ENCODE assay signal across 19 cellular contexts in genomic region chr1:223631367-223631977, GRCh38.
DNase-seq lines count a peak whose midpoint lies in the region; ATAC-seq and TF ChIP-seq lines count a peak whose summit lies in the region.
"Had no signal": no experiment of that assay in that cellular context is flagged by ENCODE, and none has a peak within 500 bp of the region (broad histone marks: within the 10 kb centered on the region; RNA-seq: fewer than 3 reads in every experiment).

No MANE protein-coding gene starts in this region.

- peak; percentile 16 for DNase-seq in NCI-H748 (lab: John Stamatoyannopoulos, UW; ENCODE audit: unreplicated experiment)
- DNase-seq in NCI-H748 treated with DMSO at 0.1 percent for 48 hours (lab: John Stamatoyannopoulos, UW), result no peak
- peak; percentile 13 for DNase-seq in RKO (ENCODE audit: low spot score)
- DNase-seq in caudate nucleus (lab: John Stamatoyannopoulos, UW), result no peak
- DNase-seq in effector memory CD4-positive, alpha-beta T cell, result no peak
- DNase-seq: activated CD8-positive, alpha-beta T cell treated with anti-CD3 and anti-CD28 coated beads for 36 hours; activated T-cell treated with anti-CD3 and anti-CD28 coated beads, Interleukin-2, amount 50 U/mL, for 24 hours; CD4-positive, alpha-beta T cell; cortex of kidney; foreskin melanocyte; hypothalamus; kidney glomerular epithelial cell; NCI-H2081; right cardiac atrium; stimulated activated naive CD8-positive, alpha-beta T cell treated with anti-CD3 and anti-CD28 coated beads, Interleukin-15, Interleukin-2, amounts not matched to agents 100 U/mL and 50 U/mL, for 24 hours; trophoblast cell had no signal

- CTCF ChIA-PET in HEK293 (lab: Yijun Ruan, JAX), result interaction anchor here (0.9 to 6.6 kb wide), 6 partner anchors 19 to 268 kb away, joined by 3 to 63 read pairs (median 5); partner anchors contain the start of gene SUSD4

- no peaks in the 10 kb centered on the region for H3K36me3 ChIP-seq in HEK293 (ENCODE audit: control insufficient read depth in 2 of 2, insufficient read depth in 1 of 2, low read length in 2 of 2)
- H3K36me3 ChIP-seq in parathyroid adenoma (ENCODE audit: control insufficient read depth, insufficient read depth, low read length), result no peaks in the 10 kb centered on the region
- no peaks in the 10 kb centered on the region for H3K36me3 ChIP-seq in effector memory CD4-positive, alpha-beta T cell (ENCODE audit: control insufficient read depth, insufficient read depth, low read length)

- H3K27ac ChIP-seq in HEK293 (ENCODE audit: extremely low read depth, low read depth, low read length) (no peak overlapping the region), parathyroid adenoma (peak overlapping the region; percentile 49), caudate nucleus (ENCODE audit: low read depth, low read length) (no peak overlapping the region)
- H3K27ac ChIP-seq in effector memory CD4-positive, alpha-beta T cell (ENCODE audit: insufficient read depth, low read length, poor library complexity, severe bottlenecking), result no peak overlapping the region

- no peaks in the 10 kb centered on the region for H3K27me3 ChIP-seq in parathyroid adenoma (ENCODE audit: control insufficient read depth, insufficient read depth, low read length)
- H3K27me3 ChIP-seq in effector memory CD4-positive, alpha-beta T cell (replicated peaks; ENCODE audit: control insufficient read depth, insufficient read depth, low read length, poor library complexity, severe bottlenecking), result no peaks in the 10 kb centered on the region

- ATAC-seq in HG02642 (IDR thresholded peaks at IDR 0.05; ENCODE audit: poor library complexity, unreplicated experiment), result no peak
- ATAC-seq: activated CD8-positive, alpha-beta T cell treated with anti-CD3 and anti-CD28 coated beads for 36 hours; right cardiac atrium; stimulated activated naive CD8-positive, alpha-beta T cell treated with anti-CD3 and anti-CD28 coated beads, Interleukin-15, Interleukin-2, amounts not matched to agents 100 U/mL and 50 U/mL, for 24 hours had no signal

- no peak overlapping the region for H3K4me2 ChIP-seq in parathyroid adenoma (ENCODE audit: low read length)

- H2AFZ ChIP-seq in parathyroid adenoma, result no peak overlapping the region

- no peak; the same call in 1 of the 2 replicates for TF ChIP-seq CTCF in HEK293 (tag by site-specific recombination; IDR thresholded peaks at IDR 0.05)
- no peak for TF ChIP-seq CTCF in parathyroid adenoma (IDR thresholded peaks at IDR 0.05)

- H3K9ac ChIP-seq in parathyroid adenoma, result no peak overlapping the region

- H3K4me1 ChIP-seq in HEK293 (ENCODE audit: control insufficient read depth, insufficient read depth, low read length) (no peaks in the 10 kb centered on the region), parathyroid adenoma (peaks cover 14% of the 10 kb centered on the region)
- no peaks in the 10 kb centered on the region for H3K4me1 ChIP-seq in effector memory CD4-positive, alpha-beta T cell (ENCODE audit: control insufficient read depth, insufficient read depth, low read length, poor library complexity, severe bottlenecking)

- H3K4me3 ChIP-seq in HEK293 (ENCODE audit: low read depth, low read length) (no peak overlapping the region), parathyroid adenoma (ENCODE audit: low read depth, low read length) (no peak overlapping the region)
- no peak overlapping the region for H3K4me3 ChIP-seq in effector memory CD4-positive, alpha-beta T cell (ENCODE audit: insufficient read depth, low read depth, low read length, poor library complexity, severe bottlenecking)

- H3K79me2 ChIP-seq in parathyroid adenoma, result no peaks in the 10 kb centered on the region

- H3K9me3 ChIP-seq in HEK293 (ENCODE audit: control insufficient read depth, insufficient read depth, low read depth, low read length), result no peaks in the 10 kb centered on the region
- no peaks in the 10 kb centered on the region for H3K9me3 ChIP-seq in parathyroid adenoma (ENCODE audit: control insufficient read depth, low read length)
- H3K9me3 ChIP-seq in effector memory CD4-positive, alpha-beta T cell (ENCODE audit: control insufficient read depth, low read length), result no peaks in the 10 kb centered on the region

- POLR2A ChIA-PET in HEK293 (lab: Yijun Ruan, JAX), result interaction anchor here (0.6 kb wide), 1 partner anchor 211 kb away, joined by 4 read pairs; no protein-coding TSS in a partner anchor

TF ChIP-seq in HEK293, 187 proteins besides CTCF, POLR2A, EP300 and RAD21 (continues in another document):
- TF ChIP-seq ZNF792 (tag by site-specific recombination; IDR thresholded peaks at IDR 0.05), result no peak
- TF ChIP-seq ZNF600 (tag by site-specific recombination; IDR thresholded peaks at IDR 0.05), result no peak
- peak; percentile 11; the same call in 1 of the 2 replicates for TF ChIP-seq PRDM10 (tag by site-specific recombination; IDR thresholded peaks at IDR 0.05)
- peak; percentile 58; the same call in 1 of the 2 replicates for TF ChIP-seq ZBTB17 (tag by site-specific recombination; IDR thresholded peaks at IDR 0.05)
- no peak for TF ChIP-seq ZNF544 (tag by site-specific recombination; IDR thresholded peaks at IDR 0.05)
- no peak for TF ChIP-seq ZNF473 (tag by site-specific recombination; IDR thresholded peaks at IDR 0.05)
- no peak for TF ChIP-seq ZNF677 (tag by site-specific recombination; IDR thresholded peaks at IDR 0.05)
- no peak for TF ChIP-seq GLI2 (tag by site-specific recombination; IDR thresholded peaks at IDR 0.05; ENCODE audit: borderline replicate concordance, low read depth)
- TF ChIP-seq KLF10 (tag by site-specific recombination; IDR thresholded peaks at IDR 0.05), result no peak
- TF ChIP-seq PRDM4 (tag by site-specific recombination; IDR thresholded peaks at IDR 0.05), result no peak
- no peak for TF ChIP-seq ZNF202 (tag by site-specific recombination; IDR thresholded peaks at IDR 0.05; ENCODE audit: borderline replicate concordance)
- TF ChIP-seq ZBTB8A (tag by site-specific recombination; IDR thresholded peaks at IDR 0.05), result no peak
- no peak for TF ChIP-seq ZNF23 (tag by site-specific recombination; IDR thresholded peaks at IDR 0.05; ENCODE audit: borderline replicate concordance)
- no peak for TF ChIP-seq SETDB1 (IDR thresholded peaks at IDR 0.05; ENCODE audit: insufficient read length, low read length)
- no peak for TF ChIP-seq ZNF777 (tag by site-specific recombination; IDR thresholded peaks at IDR 0.05; ENCODE audit: borderline replicate concordance)
- no peak for TF ChIP-seq ZNF366 (tag by site-specific recombination; conservative IDR thresholded peaks at IDR 0.05)
- TF ChIP-seq ZNF585B (tag by site-specific recombination; IDR thresholded peaks at IDR 0.05), result no peak

Comparison
In these comparisons a context has a peak if more than half of its experiments do, and no peak if none do; other contexts are left out.
1. DNase-seq: peak in NCI-H748 (single experiment) and RKO (single experiment); none in NCI-H748 treated with DMSO at 0.1 percent for 48 hours (single experiment), caudate nucleus (0 of 61) and effector memory CD4-positive, alpha-beta T cell (0 of 3).